ENCODE assay signal across 25 cellular contexts in the genomic region with DNA sequence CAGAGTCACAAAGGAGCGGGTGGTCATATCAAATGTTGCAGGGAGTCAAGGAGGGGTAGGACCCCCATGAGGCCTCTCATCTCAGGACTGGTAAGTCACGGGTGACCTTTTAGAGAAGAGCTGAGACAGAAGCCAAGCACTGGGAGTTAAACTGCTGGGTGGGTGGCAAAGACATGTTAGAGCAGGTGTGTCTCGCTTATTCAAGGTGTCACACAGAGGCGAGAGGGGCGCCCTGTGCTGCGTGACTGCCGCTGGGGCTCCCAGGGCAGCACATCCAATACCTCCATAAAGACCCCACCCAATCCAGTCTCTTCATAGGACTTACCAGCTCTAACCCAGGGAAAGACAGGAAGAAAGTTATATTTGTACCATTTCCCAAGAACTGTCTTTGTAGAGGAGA. TPM values are rescaled to one million over a fixed set of nuclear protein-coding genes. Genes with fewer than 3 reads are reported as not detected.
A peak's percentile ranks its signal among the peaks of the same experiment; 100 is the strongest.
DNase-seq lines count a peak whose midpoint lies in the region; ATAC-seq, FAIRE-seq and TF ChIP-seq lines count a peak whose summit lies in the region.
"Had no signal": no experiment of that assay in that cellular context is flagged by ENCODE, and none has a peak within 500 bp of the region (broad histone marks: within the 10 kb centered on the region; RNA-seq: fewer than 3 reads in every experiment).

No MANE protein-coding gene starts in this region.

- no peaks in the 10 kb centered on the region for H3K27me3 ChIP-seq in gastrocnemius medialis
- H3K27me3 ChIP-seq: BLaER1 had no signal

- intact Hi-C loops in left ventricle myocardium superior (cut with micrococcal nuclease): no loop called here
- intact Hi-C loops in Right ventricle myocardium inferior (cut with DNase I): no loop called here
- intact Hi-C loops in gastrocnemius medialis (cut with DNase I; ENCODE audit: low total_unique reads): loop anchor here (1.0 to 10.0 kb wide), 3 partner anchors 18 to 1079 kb away; a partner anchor contains a TSS
- intact Hi-C loops in lower leg skin (cut with DNase I; ENCODE audit: low total_unique reads): no loop called here

- DNase-seq in left ventricle myocardium superior (no peak), Right ventricle myocardium inferior (ENCODE audit: missing footprints) (no peak), nephron progenitor cell (no peak), gastrocnemius medialis (no peak), NCI-H524 treated with DMSO at 0.1 percent for 48 hours (lab: John Stamatoyannopoulos, UW) (no peak), lower leg skin (ENCODE audit: low spot score in 2 of 2) (no peak), urothelium cell line (ENCODE audit: low spot score) (no peak)
- DNase-seq in stimulated activated CD4-positive, alpha-beta T cell treated with anti-CD3 and anti-CD28 coated beads, Interleukin-2, amount 100 ng/mL, for 24 hours: no peak
- DNase-seq: CD4-positive, CD25-positive, alpha-beta regulatory T cell; GM23248; H7; Karpas-422; NCI-H1092 treated with DMSO at 0.1 percent for 48 hours; NCI-H1436; NCI-H187; NCI-H2171 treated with DMSO at 0.1 percent for 48 hours; NCI-H345; NCI-H510A treated with DMSO at 0.1 percent for 48 hours; NCI-H774 had no signal

- no peaks in the 10 kb centered on the region for H3K36me3 ChIP-seq in gastrocnemius medialis
- H3K36me3 ChIP-seq: BLaER1 had no signal

- TF ChIP-seq CTCF in nephron progenitor cell (IDR thresholded peaks at IDR 0.05) (no peak), gastrocnemius medialis (IDR thresholded peaks at IDR 0.05 in 4 of 5, conservative IDR thresholded peaks at IDR 0.05 in 1 of 5) (no peak), lower leg skin (IDR thresholded peaks at IDR 0.05) (no peak)

- H3K4me3 ChIP-seq in gastrocnemius medialis (peak overlapping the region in 2 of 4 donors; percentile 3 to 13), lower leg skin (ENCODE audit: low read depth, poor library complexity, severe bottlenecking) (no peak overlapping the region)
- H3K4me3 ChIP-seq: BLaER1, GM23248 had no signal

- peak overlapping the region; percentile 87 to 91 (median 90) for H3K27ac ChIP-seq in gastrocnemius medialis
- H3K27ac ChIP-seq: BLaER1, GM23248 had no signal

- H3K4me1 ChIP-seq in gastrocnemius medialis: peaks cover 64 to 74% of the 10 kb centered on the region in 2 donors
- H3K4me1 ChIP-seq: BLaER1 had no signal

- no peak overlapping the region for H3K4me3 Mint-ChIP-seq in nephron progenitor cell
- H3K4me3 Mint-ChIP-seq: CD4-positive, CD25-positive, alpha-beta regulatory T cell had no signal

- no peaks in the 10 kb centered on the region for H3K36me3 Mint-ChIP-seq in nephron progenitor cell (ENCODE audit: low read depth)
- H3K36me3 Mint-ChIP-seq: CD4-positive, CD25-positive, alpha-beta regulatory T cell had no signal

- H3K27ac Mint-ChIP-seq in nephron progenitor cell: peak overlapping the region; percentile 88

- peaks cover 49% of the 10 kb centered on the region for H3K4me1 Mint-ChIP-seq in nephron progenitor cell

- peaks cover 3% of the 10 kb centered on the region for H3K9me3 Mint-ChIP-seq in nephron progenitor cell

- FAIRE-seq in urothelium cell line (lab: Jason Lieb, UNC): no peak
- FAIRE-seq: A204.1, GM19239, HepG2, RCC 7860 had no signal

- WGBS in lower leg skin, 2 donors: 67 to 83% methylated on average over 7 of the region's 7 CpGs

- TF ChIP-seq POLR2A in gastrocnemius medialis (IDR thresholded peaks at IDR 0.05): no peak
- no peak for TF ChIP-seq POLR2A in lower leg skin (IDR thresholded peaks at IDR 0.05)

- ATAC-seq in left ventricle myocardium superior (peak; percentile 2), Right ventricle myocardium inferior (no peak), gastrocnemius medialis (no peak)
- ATAC-seq: HepG2 had no signal

- peaks cover 3% of the 10 kb centered on the region for H3K27me3 Mint-ChIP-seq in nephron progenitor cell (ENCODE audit: low read depth, poor library complexity)
- H3K27me3 Mint-ChIP-seq: CD4-positive, CD25-positive, alpha-beta regulatory T cell had no signal

- in situ Hi-C loops in gastrocnemius medialis (cut with MboI; ENCODE audit: low sequenced_read_pairs in 4 of 4): loop anchor here in 2 of 4 donors (25.0 kb wide), 1 partner anchor 566 kb away; no protein-coding TSS in a partner anchor

- no peaks in the 10 kb centered on the region for H3K9me3 ChIP-seq in gastrocnemius medialis
- H3K9me3 ChIP-seq: BLaER1 had no signal

RNA-seq across cellular contexts. Expression of a gene that starts 15.1 kb away (rescaled TPM):
- 879 TPM for total RNA-seq in left ventricle myocardium superior
- total RNA-seq in Right ventricle myocardium inferior: 912 TPM
- 100 to 1,000 TPM in 1 of 4 donors, 10 to 100 TPM in 3; 16.5 to 207 (median 83.2) TPM for total RNA-seq in gastrocnemius medialis
- 1 to 10 TPM in 3 of 4 donors, under 1 TPM in 1; 0.19 to 4.9 (median 2.0) TPM for total RNA-seq in lower leg skin
- total RNA-seq: CD4-positive, CD25-positive, alpha-beta regulatory T cell; GM23248; HepG2; HT1080 had no signal
